9 cellular contexts compared by ENCODE assay signal in the genomic region with DNA sequence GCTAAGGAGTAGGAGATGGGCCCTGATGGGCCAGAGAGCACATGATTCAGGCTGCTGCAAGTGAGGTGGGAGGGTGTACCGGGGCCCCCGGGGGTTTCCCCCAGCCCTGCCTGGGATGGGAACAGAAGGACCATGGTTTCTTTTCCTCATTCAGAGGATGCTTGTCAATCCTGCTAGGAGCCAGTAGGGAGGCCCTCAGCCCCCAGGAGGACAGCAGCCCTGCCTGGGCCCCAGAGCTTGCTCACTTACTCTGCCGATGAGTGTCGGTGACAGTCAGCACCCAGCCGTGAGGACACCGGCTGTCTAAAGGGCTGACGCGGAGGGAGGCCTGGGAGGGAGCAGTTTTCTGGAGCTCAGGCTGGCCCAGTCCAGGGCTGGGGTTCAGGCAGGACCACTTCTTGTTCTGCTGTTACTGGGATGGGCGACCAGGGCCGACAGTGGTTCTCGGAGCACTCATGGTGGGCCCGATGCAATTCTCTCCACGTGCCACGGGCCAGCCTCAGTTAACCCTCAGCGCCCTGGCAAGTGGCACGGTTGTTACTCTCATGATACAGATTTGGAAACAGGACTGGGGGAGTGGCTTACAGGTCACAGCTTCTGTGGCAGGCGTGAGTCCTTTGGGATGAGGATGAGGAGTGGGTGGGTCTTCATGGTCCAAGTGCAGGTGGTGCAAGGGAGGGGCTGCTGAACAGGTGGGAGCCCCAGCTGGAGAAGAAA. TPM values are rescaled to one million over a fixed set of nuclear protein-coding genes. Genes with fewer than 3 reads are reported as not detected.
DNase-seq lines count a peak whose midpoint lies in the region; ATAC-seq and TF ChIP-seq lines count a peak whose summit lies in the region.
"Had no signal": no experiment of that assay in that cellular context is flagged by ENCODE, and none has a peak within 500 bp of the region (broad histone marks: within the 10 kb centered on the region; RNA-seq: fewer than 3 reads in every experiment).

No MANE protein-coding gene starts in this region.

- peak overlapping the region; percentile 97 for H3K4me3 ChIP-seq in right cardiac atrium (ENCODE audit: low read length)

- peak overlapping the region; percentile 49 for H3K27ac ChIP-seq in right cardiac atrium (ENCODE audit: low read length)

- WGBS in right cardiac atrium, result 32% methylated on average over 17 of the region's 17 CpGs

- TF ChIP-seq CTCF in activated B cell treated with CpG ODN at 0.5 μM for 24 hours (IDR thresholded peaks at IDR 0.05), result no peak

- peaks cover 35% of the 10 kb centered on the region for H3K4me1 Mint-ChIP-seq in activated CD4-positive, alpha-beta T cell treated with anti-CD3 and anti-CD28 coated beads for 36 hours
- peaks cover 29% of the 10 kb centered on the region for H3K4me1 Mint-ChIP-seq in activated B cell treated with CpG ODN at 0.5 μM for 24 hours
- peaks cover 28 to 38% of the 10 kb centered on the region in 2 donors for H3K4me1 Mint-ChIP-seq in stimulated activated naive B cell treated with anti-CD40 and anti-IgM and Interleukin-4, amounts not matched to agents 10 μg/mL and 1 μg/mL and 100 μg/mL, for 72 hours

- no peak for ATAC-seq in activated CD4-positive, alpha-beta T cell treated with anti-CD3 and anti-CD28 coated beads for 36 hours
- ATAC-seq in activated B cell treated with CpG ODN at 0.5 μM for 24 hours (ENCODE audit: low read depth) (no peak), right cardiac atrium (peak in 1 of 2 donors; percentile 1)
- no peak for ATAC-seq in stimulated activated naive B cell treated with anti-CD40 and anti-IgM and Interleukin-4, amounts not matched to agents 10 μg/mL and 1 μg/mL and 100 μg/mL, for 72 hours (replicated peaks)

- peak overlapping the region; percentile 76 for H3K4me3 Mint-ChIP-seq in activated CD4-positive, alpha-beta T cell treated with anti-CD3 and anti-CD28 coated beads for 36 hours
- peak overlapping the region; percentile 75 for H3K4me3 Mint-ChIP-seq in activated B cell treated with CpG ODN at 0.5 μM for 24 hours
- peak overlapping the region; percentile 83 to 85 for H3K4me3 Mint-ChIP-seq in stimulated activated naive B cell treated with anti-CD40 and anti-IgM and Interleukin-4, amounts not matched to agents 10 μg/mL and 1 μg/mL and 100 μg/mL, for 72 hours

- no peaks in the 10 kb centered on the region for H3K36me3 Mint-ChIP-seq in activated CD4-positive, alpha-beta T cell treated with anti-CD3 and anti-CD28 coated beads for 36 hours (ENCODE audit: low read depth)
- no peaks in the 10 kb centered on the region for H3K36me3 Mint-ChIP-seq in activated B cell treated with CpG ODN at 0.5 μM for 24 hours (ENCODE audit: low read depth)
- H3K36me3 Mint-ChIP-seq in stimulated activated naive B cell treated with anti-CD40 and anti-IgM and Interleukin-4, amounts not matched to agents 10 μg/mL and 1 μg/mL and 100 μg/mL, for 72 hours, result peaks cover 0 to 7% of the 10 kb centered on the region in 2 donors

- peaks cover 13% of the 10 kb centered on the region for H3K4me1 ChIP-seq in right cardiac atrium (ENCODE audit: control insufficient read depth, insufficient read depth, low read length)

- intact Hi-C loops in activated CD4-positive, alpha-beta T cell treated with anti-CD3 and anti-CD28 coated beads for 36 hours (cut with DNase I, micrococcal nuclease), result no loop called here
- intact Hi-C loops in activated B cell treated with CpG ODN at 0.5 μM for 24 hours (cut with micrococcal nuclease), result no loop called here
- intact Hi-C loops in right cardiac atrium (cut with DNase I), result no loop called here

- peak overlapping the region; percentile 11 for H3K27ac Mint-ChIP-seq in activated CD4-positive, alpha-beta T cell treated with anti-CD3 and anti-CD28 coated beads for 36 hours
- H3K27ac Mint-ChIP-seq in activated B cell treated with CpG ODN at 0.5 μM for 24 hours, result no peak overlapping the region
- H3K27ac Mint-ChIP-seq in stimulated activated naive B cell treated with anti-CD40 and anti-IgM and Interleukin-4, amounts not matched to agents 10 μg/mL and 1 μg/mL and 100 μg/mL, for 72 hours, result peak overlapping the region; percentile 14

- CTCF ChIA-PET in activated CD4-positive, alpha-beta T cell treated with anti-CD3 and anti-CD28 coated beads for 36 hours (lab: Charles Lee), result interaction anchor here (0.8 kb wide), 1 partner anchor 805 kb away, joined by 3 read pairs; no protein-coding TSS in a partner anchor
- CTCF ChIA-PET in activated B cell treated with CpG ODN at 0.5 μM for 24 hours (lab: Charles Lee), result no interaction called here

- DNase-seq in activated CD4-positive, alpha-beta T cell treated with anti-CD3 and anti-CD28 coated beads for 36 hours, result peak; percentile 43
- DNase-seq in activated CD4-positive, alpha-beta T cell treated with anti-CD3 and anti-CD28 coated beads for 48 hours, result no peak
- DNase-seq in activated B cell treated with CpG ODN at 0.5 μM for 24 hours (no peak), right cardiac atrium (peak in 2 of 3 donors; percentile 61 to 75), NCI-H187 (lab: John Stamatoyannopoulos, UW) (no peak), DMS153 (lab: John Stamatoyannopoulos, UW) (no peak), LoVo (ENCODE audit: low spot score) (no peak)
- no peak for DNase-seq in stimulated activated naive B cell treated with anti-CD40 and anti-IgM and Interleukin-4, amounts not matched to agents 10 μg/mL and 1 μg/mL and 100 μg/mL, for 72 hours
- DNase-seq: activated CD4-positive, CD25-positive, alpha-beta regulatory T cell had no signal

- no peaks in the 10 kb centered on the region for H3K27me3 ChIP-seq in right cardiac atrium (ENCODE audit: control insufficient read depth, insufficient read depth)

- H3K9me3 Mint-ChIP-seq in activated CD4-positive, alpha-beta T cell treated with anti-CD3 and anti-CD28 coated beads for 36 hours (ENCODE audit: low read depth), result no peaks in the 10 kb centered on the region
- H3K9me3 Mint-ChIP-seq in activated B cell treated with CpG ODN at 0.5 μM for 24 hours, result no peaks in the 10 kb centered on the region
- H3K9me3 Mint-ChIP-seq in stimulated activated naive B cell treated with anti-CD40 and anti-IgM and Interleukin-4, amounts not matched to agents 10 μg/mL and 1 μg/mL and 100 μg/mL, for 72 hours, result no peaks in the 10 kb centered on the region

- no peaks in the 10 kb centered on the region for H3K9me3 ChIP-seq in right cardiac atrium (ENCODE audit: control insufficient read depth, low read length)

- POLR2A ChIA-PET in activated CD4-positive, alpha-beta T cell treated with anti-CD3 and anti-CD28 coated beads for 36 hours (lab: Charles Lee), result interaction anchor here (0.5 to 0.7 kb wide), 2 partner anchors 15 to 268 kb away, joined by 4 read pairs; no protein-coding TSS in a partner anchor
- POLR2A ChIA-PET in activated B cell treated with CpG ODN at 0.5 μM for 24 hours (lab: Charles Lee), result interaction anchor here (0.6 to 3.8 kb wide), 3 partner anchors 12 to 107 kb away, joined by 3 to 17 read pairs (median 4); partner anchors contain the start of genes DPH7 and EHMT1

- no peaks in the 10 kb centered on the region for H3K27me3 Mint-ChIP-seq in activated CD4-positive, alpha-beta T cell treated with anti-CD3 and anti-CD28 coated beads for 36 hours
- no peaks in the 10 kb centered on the region for H3K27me3 Mint-ChIP-seq in activated B cell treated with CpG ODN at 0.5 μM for 24 hours
- H3K27me3 Mint-ChIP-seq in stimulated activated naive B cell treated with anti-CD40 and anti-IgM and Interleukin-4, amounts not matched to agents 10 μg/mL and 1 μg/mL and 100 μg/mL, for 72 hours, result no peaks in the 10 kb centered on the region

RNA-seq across cellular contexts. Expression of gene ARRDC1, which starts 1.8 kb away (rescaled TPM):
- 10 to 100 TPM; 32.4 to 41.6 TPM for total RNA-seq in activated CD4-positive, alpha-beta T cell treated with anti-CD3 and anti-CD28 coated beads for 36 hours
- 56.9 and 58.3 TPM in 2 replicates for total RNA-seq in activated B cell treated with CpG ODN at 0.5 μM for 24 hours
- total RNA-seq in right cardiac atrium, result 10 to 100 TPM; 13.7 to 24.3 (median 20.2) TPM
- polyA plus RNA-seq in right cardiac atrium, result 38.7 TPM

RNA-seq across cellular contexts. Expression of gene EHMT1, which starts 11.5 kb away (rescaled TPM):
- total RNA-seq in activated CD4-positive, alpha-beta T cell treated with anti-CD3 and anti-CD28 coated beads for 36 hours, result 10 to 100 TPM; 66.6 to 76.7 TPM
- total RNA-seq in activated B cell treated with CpG ODN at 0.5 μM for 24 hours (157 and 163 TPM in 2 replicates), right cardiac atrium (10 to 100 TPM; 34.8 to 38.6 (median 37.1) TPM)
- polyA plus RNA-seq in right cardiac atrium, result 23.3 TPM

RNA-seq across cellular contexts. Expression of gene ZMYND19, which starts 17.0 kb away (rescaled TPM):
- 10 to 100 TPM; 36.2 to 43.0 TPM for total RNA-seq in activated CD4-positive, alpha-beta T cell treated with anti-CD3 and anti-CD28 coated beads for 36 hours
- total RNA-seq in activated B cell treated with CpG ODN at 0.5 μM for 24 hours (21.9 and 25.1 TPM in 2 replicates), right cardiac atrium (1 to 10 TPM; 7.6 to 9.4 (median 9.0) TPM)
- 9.5 TPM for polyA plus RNA-seq in right cardiac atrium

RNA-seq across cellular contexts. Expression of gene DPH7, which starts 28.6 kb away (rescaled TPM):
- total RNA-seq in activated CD4-positive, alpha-beta T cell treated with anti-CD3 and anti-CD28 coated beads for 36 hours, result 10 to 100 TPM; 23.5 to 29.1 TPM
- 39.4 and 43.0 TPM in 2 replicates for total RNA-seq in activated B cell treated with CpG ODN at 0.5 μM for 24 hours
- 10 to 100 TPM; 17.8 to 28.1 (median 21.1) TPM for total RNA-seq in right cardiac atrium
- polyA plus RNA-seq in right cardiac atrium, result 20.5 TPM

RNA-seq across cellular contexts. Expression of gene MRPL41, which starts 55.6 kb away (rescaled TPM):
- total RNA-seq in activated CD4-positive, alpha-beta T cell treated with anti-CD3 and anti-CD28 coated beads for 36 hours, result 10 to 100 TPM; 20.9 to 26.8 TPM
- total RNA-seq in activated B cell treated with CpG ODN at 0.5 μM for 24 hours (26.0 and 32.9 TPM in 2 replicates), right cardiac atrium (100 to 1,000 TPM; 149 to 194 (median 185) TPM)
- 460 TPM for polyA plus RNA-seq in right cardiac atrium

Comparison
In these comparisons a context has a peak if more than half of its experiments do, and no peak if none do; other contexts are left out.
1. DNase-seq: peak in activated CD4-positive, alpha-beta T cell treated with anti-CD3 and anti-CD28 coated beads for 36 hours (single experiment) and right cardiac atrium (2 of 3); none in activated CD4-positive, alpha-beta T cell treated with anti-CD3 and anti-CD28 coated beads for 48 hours (single experiment), activated B cell treated with CpG ODN at 0.5 μM for 24 hours (single experiment), stimulated activated naive B cell treated with anti-CD40 and anti-IgM and Interleukin-4, amounts not matched to agents 10 μg/mL and 1 μg/mL and 100 μg/mL, for 72 hours (single experiment), NCI-H187 (0 of 2), DMS153 (single experiment) and LoVo (single experiment).
2. Peak in every context shown above with its lines, with median percentiles within 50 percentile points of each other: H3K4me3 Mint-ChIP-seq.